In genomic region chr6:54493138-54493537, GRCh38 we compare ENCODE assay signal across 17 cellular contexts.
A peak's percentile ranks its signal among the peaks of the same experiment; 100 is the strongest.
DNase-seq lines count a peak whose midpoint lies in the region; ATAC-seq and TF ChIP-seq lines count a peak whose summit lies in the region.
"Had no signal": no experiment of that assay in that cellular context is flagged by ENCODE, and none has a peak within 500 bp of the region (broad histone marks: within the 10 kb centered on the region; RNA-seq: fewer than 3 reads in every experiment).

No MANE protein-coding gene starts in this region.

- ATAC-seq in SK-N-SH treated with all-trans-retinoic acid at 6 μM for 48 hours (peak; percentile 80), HG03565 (IDR thresholded peaks at IDR 0.05; ENCODE audit: unreplicated experiment) (no peak)
- ATAC-seq in stimulated activated naive B cell treated with anti-CD40 and anti-IgM and Interleukin-4, amounts not matched to agents 10 μg/mL and 1 μg/mL and 100 μg/mL, for 72 hours (replicated peaks): no peak
- ATAC-seq in CD8-positive, alpha-beta T cell: no peak
- ATAC-seq: activated T-helper 17 cell treated with anti-CD3 and anti-CD28 coated beads, Interleukin-2, amount 50 U/mL, for 72 hours; right lobe of liver; T-helper 17 cell had no signal

- H3K27ac Mint-ChIP-seq in stimulated activated naive B cell treated with anti-CD40 and anti-IgM and Interleukin-4, amounts not matched to agents 10 μg/mL and 1 μg/mL and 100 μg/mL, for 72 hours: no peak overlapping the region
- H3K27ac Mint-ChIP-seq in CD8-positive, alpha-beta T cell: no peak overlapping the region
- H3K27ac Mint-ChIP-seq: activated T-helper 17 cell treated with anti-CD3 and anti-CD28 coated beads, Interleukin-2, amount 50 U/mL, for 72 hours; naive B cell; T-helper 17 cell had no signal

- POLR2A ChIA-PET in CD8-positive, alpha-beta T cell (lab: Charles Lee): no interaction called here

- no peaks in the 10 kb centered on the region for H3K27me3 ChIP-seq in CD8-positive, alpha-beta T cell (ENCODE audit: insufficient read depth, low read length)
- H3K27me3 ChIP-seq: right lobe of liver, suprapubic skin had no signal

- no peak overlapping the region for H3K4me3 Mint-ChIP-seq in stimulated activated naive B cell treated with anti-CD40 and anti-IgM and Interleukin-4, amounts not matched to agents 10 μg/mL and 1 μg/mL and 100 μg/mL, for 72 hours
- H3K4me3 Mint-ChIP-seq in CD8-positive, alpha-beta T cell: no peak overlapping the region
- H3K4me3 Mint-ChIP-seq: activated T-helper 17 cell treated with anti-CD3 and anti-CD28 coated beads, Interleukin-2, amount 50 U/mL, for 72 hours; naive B cell; T-helper 17 cell had no signal

- H3K4me1 Mint-ChIP-seq in stimulated activated naive B cell treated with anti-CD40 and anti-IgM and Interleukin-4, amounts not matched to agents 10 μg/mL and 1 μg/mL and 100 μg/mL, for 72 hours: no peaks in the 10 kb centered on the region
- H3K4me1 Mint-ChIP-seq in CD8-positive, alpha-beta T cell (ENCODE audit: low read depth): no peaks in the 10 kb centered on the region
- H3K4me1 Mint-ChIP-seq: activated T-helper 17 cell treated with anti-CD3 and anti-CD28 coated beads, Interleukin-2, amount 50 U/mL, for 72 hours; naive B cell; T-helper 17 cell had no signal

- no peaks in the 10 kb centered on the region for H3K36me3 ChIP-seq in CD8-positive, alpha-beta T cell (ENCODE audit: insufficient read depth, low read length)
- H3K36me3 ChIP-seq: right lobe of liver, suprapubic skin had no signal

- peaks cover 19 to 28% of the 10 kb centered on the region in 2 donors for H3K9me3 Mint-ChIP-seq in stimulated activated naive B cell treated with anti-CD40 and anti-IgM and Interleukin-4, amounts not matched to agents 10 μg/mL and 1 μg/mL and 100 μg/mL, for 72 hours
- peaks cover 41% of the 10 kb centered on the region for H3K9me3 Mint-ChIP-seq in CD8-positive, alpha-beta T cell

- CTCF ChIA-PET in CD8-positive, alpha-beta T cell (lab: Charles Lee): no interaction called here

- no peaks in the 10 kb centered on the region for H3K4me1 ChIP-seq in CD8-positive, alpha-beta T cell (ENCODE audit: insufficient read depth, low read length)
- H3K4me1 ChIP-seq: right lobe of liver, suprapubic skin had no signal

- H3K4me3 ChIP-seq in fibroblast of pulmonary artery (replicated peaks; ENCODE audit: low read depth, low read length): no peak overlapping the region
- no peak overlapping the region for H3K4me3 ChIP-seq in CD8-positive, alpha-beta T cell (ENCODE audit: low read depth, low read length)
- H3K4me3 ChIP-seq: right lobe of liver, suprapubic skin had no signal

- no peak overlapping the region for H3K27ac ChIP-seq in CD8-positive, alpha-beta T cell (ENCODE audit: low read depth, low read length)
- H3K27ac ChIP-seq: 22Rv1, right lobe of liver, suprapubic skin had no signal

- DNase-seq in DMS53 (lab: John Stamatoyannopoulos, UW): peak; percentile 30
- no peak for DNase-seq in DMS53 treated with DMSO at 0.1 percent for 48 hours (lab: John Stamatoyannopoulos, UW; ENCODE audit: unreplicated experiment)
- peak; percentile 75 for DNase-seq in fibroblast of pulmonary artery (ENCODE audit: low read depth)
- no peak for DNase-seq in NCI-H1105 treated with DMSO at 0.1 percent for 48 hours (lab: John Stamatoyannopoulos, UW)
- DNase-seq in stimulated activated naive B cell treated with anti-CD40 and anti-IgM and Interleukin-4, amounts not matched to agents 10 μg/mL and 1 μg/mL and 100 μg/mL, for 72 hours: no peak
- DNase-seq in CD8-positive, alpha-beta T cell: no peak
- DNase-seq: activated CD4-positive, alpha-beta T cell treated with anti-CD3 and anti-CD28 coated beads for 48 hours; DMS79 treated with DMSO at 0.1 percent for 48 hours; erythroblast; naive B cell; right lobe of liver; T-helper 17 cell had no signal

- H3K27me3 Mint-ChIP-seq in stimulated activated naive B cell treated with anti-CD40 and anti-IgM and Interleukin-4, amounts not matched to agents 10 μg/mL and 1 μg/mL and 100 μg/mL, for 72 hours: no peaks in the 10 kb centered on the region
- no peaks in the 10 kb centered on the region for H3K27me3 Mint-ChIP-seq in CD8-positive, alpha-beta T cell (ENCODE audit: low read depth)
- H3K27me3 Mint-ChIP-seq: activated T-helper 17 cell treated with anti-CD3 and anti-CD28 coated beads, Interleukin-2, amount 50 U/mL, for 72 hours; naive B cell; T-helper 17 cell had no signal

- peaks cover 5% of the 10 kb centered on the region for H3K9me3 ChIP-seq in CD8-positive, alpha-beta T cell (ENCODE audit: low read length)
- H3K9me3 ChIP-seq: right lobe of liver had no signal

- no peak for TF ChIP-seq CTCF in fibroblast of pulmonary artery (IDR thresholded peaks at IDR 0.05; ENCODE audit: low read length, missing control alignments)
- TF ChIP-seq CTCF in CD8-positive, alpha-beta T cell (IDR thresholded peaks at IDR 0.05): no peak

- intact Hi-C loops in CD8-positive, alpha-beta T cell (cut with DNase I, micrococcal nuclease): no loop called here

- H3K36me3 Mint-ChIP-seq in stimulated activated naive B cell treated with anti-CD40 and anti-IgM and Interleukin-4, amounts not matched to agents 10 μg/mL and 1 μg/mL and 100 μg/mL, for 72 hours: no peaks in the 10 kb centered on the region
- no peaks in the 10 kb centered on the region for H3K36me3 Mint-ChIP-seq in CD8-positive, alpha-beta T cell
- H3K36me3 Mint-ChIP-seq: naive B cell had no signal

TF ChIP-seq in SK-N-SH treated with all-trans-retinoic acid at 6 μM for 48 hours, 23 proteins besides CTCF, POLR2A, EP300 and RAD21 (continues in another document):
- TF ChIP-seq, protein P1, sequence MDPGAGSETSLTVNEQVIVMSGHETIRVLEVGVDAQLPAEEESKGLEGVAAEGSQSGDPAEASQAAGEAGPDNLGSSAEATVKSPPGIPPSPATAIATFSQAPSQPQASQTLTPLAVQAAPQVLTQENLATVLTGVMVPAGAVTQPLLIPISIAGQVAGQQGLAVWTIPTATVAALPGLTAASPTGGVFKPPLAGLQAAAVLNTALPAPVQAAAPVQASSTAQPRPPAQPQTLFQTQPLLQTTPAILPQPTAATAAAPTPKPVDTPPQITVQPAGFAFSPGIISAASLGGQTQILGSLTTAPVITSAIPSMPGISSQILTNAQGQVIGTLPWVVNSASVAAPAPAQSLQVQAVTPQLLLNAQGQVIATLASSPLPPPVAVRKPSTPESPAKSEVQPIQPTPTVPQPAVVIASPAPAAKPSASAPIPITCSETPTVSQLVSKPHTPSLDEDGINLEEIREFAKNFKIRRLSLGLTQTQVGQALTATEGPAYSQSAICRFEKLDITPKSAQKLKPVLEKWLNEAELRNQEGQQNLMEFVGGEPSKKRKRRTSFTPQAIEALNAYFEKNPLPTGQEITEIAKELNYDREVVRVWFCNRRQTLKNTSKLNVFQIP (CRISPR knock-in tag; IDR thresholded peaks at IDR 0.05; ENCODE audit: borderline replicate concordance, low read depth): no peak
- no peak for TF ChIP-seq ZFP30 (CRISPR knock-in tag; IDR thresholded peaks at IDR 0.05)
- TF ChIP-seq, protein P2, sequence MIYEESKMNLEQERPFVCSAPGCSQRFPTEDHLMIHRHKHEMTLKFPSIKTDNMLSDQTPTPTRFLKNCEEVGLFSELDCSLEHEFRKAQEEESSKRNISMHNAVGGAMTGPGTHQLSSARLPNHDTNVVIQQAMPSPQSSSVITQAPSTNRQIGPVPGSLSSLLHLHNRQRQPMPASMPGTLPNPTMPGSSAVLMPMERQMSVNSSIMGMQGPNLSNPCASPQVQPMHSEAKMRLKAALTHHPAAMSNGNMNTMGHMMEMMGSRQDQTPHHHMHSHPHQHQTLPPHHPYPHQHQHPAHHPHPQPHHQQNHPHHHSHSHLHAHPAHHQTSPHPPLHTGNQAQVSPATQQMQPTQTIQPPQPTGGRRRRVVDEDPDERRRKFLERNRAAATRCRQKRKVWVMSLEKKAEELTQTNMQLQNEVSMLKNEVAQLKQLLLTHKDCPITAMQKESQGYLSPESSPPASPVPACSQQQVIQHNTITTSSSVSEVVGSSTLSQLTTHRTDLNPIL (CRISPR knock-in tag; IDR thresholded peaks at IDR 0.05; ENCODE audit: low read depth): no peak
- TF ChIP-seq PPARA (CRISPR knock-in tag; IDR thresholded peaks at IDR 0.05; ENCODE audit: borderline replicate concordance): no peak
- TF ChIP-seq ZNF565 (CRISPR knock-in tag; conservative IDR thresholded peaks at IDR 0.05; ENCODE audit: low read depth): no peak
- no peak for TF ChIP-seq OSR1 (CRISPR knock-in tag; IDR thresholded peaks at IDR 0.05)
- TF ChIP-seq TCF4 (CRISPR knock-in tag; IDR thresholded peaks at IDR 0.05; ENCODE audit: borderline replicate concordance): no peak
- TF ChIP-seq, protein P3, sequence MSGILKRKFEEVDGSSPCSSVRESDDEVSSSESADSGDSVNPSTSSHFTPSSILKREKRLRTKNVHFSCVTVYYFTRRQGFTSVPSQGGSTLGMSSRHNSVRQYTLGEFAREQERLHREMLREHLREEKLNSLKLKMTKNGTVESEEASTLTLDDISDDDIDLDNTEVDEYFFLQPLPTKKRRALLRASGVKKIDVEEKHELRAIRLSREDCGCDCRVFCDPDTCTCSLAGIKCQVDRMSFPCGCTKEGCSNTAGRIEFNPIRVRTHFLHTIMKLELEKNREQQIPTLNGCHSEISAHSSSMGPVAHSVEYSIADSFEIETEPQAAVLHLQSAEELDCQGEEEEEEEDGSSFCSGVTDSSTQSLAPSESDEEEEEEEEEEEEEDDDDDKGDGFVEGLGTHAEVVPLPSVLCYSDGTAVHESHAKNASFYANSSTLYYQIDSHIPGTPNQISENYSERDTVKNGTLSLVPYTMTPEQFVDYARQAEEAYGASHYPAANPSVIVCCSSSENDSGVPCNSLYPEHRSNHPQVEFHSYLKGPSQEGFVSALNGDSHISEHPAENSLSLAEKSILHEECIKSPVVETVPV (CRISPR knock-in tag; IDR thresholded peaks at IDR 0.05): no peak

Comparison
In these comparisons a context has a peak if more than half of its experiments do, and no peak if none do; other contexts are left out.
1. DNase-seq: peak in DMS53 (single experiment) and fibroblast of pulmonary artery (single experiment); none in DMS53 treated with DMSO at 0.1 percent for 48 hours (single experiment), NCI-H1105 treated with DMSO at 0.1 percent for 48 hours (single experiment), stimulated activated naive B cell treated with anti-CD40 and anti-IgM and Interleukin-4, amounts not matched to agents 10 μg/mL and 1 μg/mL and 100 μg/mL, for 72 hours (single experiment) and CD8-positive, alpha-beta T cell (0 of 7).